15 cellular contexts compared by ENCODE assay signal in genomic region chr14:65186951-65187350, GRCh38.
DNase-seq lines count a peak whose midpoint lies in the region; ATAC-seq and TF ChIP-seq lines count a peak whose summit lies in the region.
"Had no signal": no experiment of that assay in that cellular context is flagged by ENCODE, and none has a peak within 500 bp of the region (broad histone marks: within the 10 kb centered on the region; RNA-seq: fewer than 3 reads in every experiment).

No MANE protein-coding gene starts in this region.

- H4K8ac ChIP-seq in mesendoderm (ENCODE audit: low read depth, low read length), result no peak overlapping the region

- H3K27me3 ChIP-seq in DND-41 (ENCODE audit: insufficient read depth, low read length, poor library complexity) (no peaks in the 10 kb centered on the region), HUES64 (ENCODE audit: insufficient read depth, low read length) (peaks cover 11% of the 10 kb centered on the region), mesendoderm (ENCODE audit: insufficient read depth, low read length, poor library complexity) (no peaks in the 10 kb centered on the region), GM23248 (replicated peaks; ENCODE audit: insufficient read depth) (no peaks in the 10 kb centered on the region)

- DNase-seq in DND-41 (no peak), WTC11 (ENCODE audit: low spot score) (no peak), mesendoderm (no peak), GM23248 (no peak), T-cell (no peak)
- DNase-seq: GF-D8, PC-3, RPMI8226, SHP77 treated with DMSO at 0.1 percent for 48 hours, T-helper 1 cell had no signal

- H3K4me3 Mint-ChIP-seq in WTC11, result no peak overlapping the region
- H3K4me3 Mint-ChIP-seq in stimulated activated memory B cell treated with anti-CD40 and anti-IgM and Interleukin-4, amounts not matched to agents 10 μg/mL and 1 μg/mL and 100 μg/mL, for 72 hours, result no peak overlapping the region
- no peak overlapping the region for H3K4me3 Mint-ChIP-seq in T-cell
- H3K4me3 Mint-ChIP-seq: CD14-positive monocyte had no signal

- peak overlapping the region; percentile 22 for H3K27ac Mint-ChIP-seq in WTC11
- peak overlapping the region; percentile 22 for H3K27ac Mint-ChIP-seq in stimulated activated memory B cell treated with anti-CD40 and anti-IgM and Interleukin-4, amounts not matched to agents 10 μg/mL and 1 μg/mL and 100 μg/mL, for 72 hours
- no peak overlapping the region for H3K27ac Mint-ChIP-seq in T-cell
- H3K27ac Mint-ChIP-seq: CD14-positive monocyte had no signal

- H3K79me2 ChIP-seq in DND-41 (ENCODE audit: insufficient read depth, low read length), result no peaks in the 10 kb centered on the region
- H3K79me2 ChIP-seq in mesendoderm (ENCODE audit: control insufficient read depth, insufficient read depth, low read length), result no peaks in the 10 kb centered on the region
- no peaks in the 10 kb centered on the region for H3K79me2 ChIP-seq in GM23248 (ENCODE audit: insufficient read depth)

- H3K79me1 ChIP-seq in mesendoderm (ENCODE audit: low read length), result no peaks in the 10 kb centered on the region

- H4K20me1 ChIP-seq in DND-41 (ENCODE audit: insufficient read depth, low read length), result no peaks in the 10 kb centered on the region
- H4K20me1 ChIP-seq in GM23248 (ENCODE audit: insufficient read depth), result no peaks in the 10 kb centered on the region

- no peak overlapping the region for H2BK120ac ChIP-seq in mesendoderm (ENCODE audit: low read depth, low read length)

- POLR2A ChIA-PET in WTC11 (lab: Charles Lee) (no interaction called here), T-cell (lab: Charles Lee) (no interaction called here)

- CTCF ChIA-PET in WTC11 (lab: Charles Lee), result interaction anchor here (0.6 to 1.6 kb wide), 5 partner anchors 13 to 227 kb away, joined by 3 to 4 read pairs (median 3); partner anchors contain the start of gene FNTB
- CTCF ChIA-PET in T-cell (lab: Charles Lee), result no interaction called here

- ATAC-seq in DND-41 (ENCODE audit: insufficient read depth, low read depth) (no peak), WTC11 (peak; percentile 6; the same call in 1 of the 2 replicates), T-cell (replicated peaks in 1 of 4) (no peak)
- no peak for ATAC-seq in stimulated activated memory B cell treated with anti-CD40 and anti-IgM and Interleukin-4, amounts not matched to agents 10 μg/mL and 1 μg/mL and 100 μg/mL, for 72 hours
- ATAC-seq: PC-3, SK-N-SH treated with all-trans-retinoic acid at 6 μM for 48 hours had no signal

- H2BK5ac ChIP-seq in mesendoderm (ENCODE audit: low read length), result no peak overlapping the region

- no peak overlapping the region for H3K4me2 ChIP-seq in DND-41 (ENCODE audit: insufficient read depth, low read length)
- no peak overlapping the region for H3K4me2 ChIP-seq in mesendoderm (ENCODE audit: low read length)
- no peak overlapping the region for H3K4me2 ChIP-seq in GM23248 (ENCODE audit: unreplicated experiment)
- H3K4me2 ChIP-seq: KMS-11 had no signal

- H2BK15ac ChIP-seq in mesendoderm (replicated peaks; ENCODE audit: low read depth), result no peak overlapping the region

- H3K9me3 Mint-ChIP-seq in WTC11 (peaks cover 12% of the 10 kb centered on the region), T-cell (peaks cover 8 to 12% (median 10%) of the 10 kb centered on the region in 3 donors)
- H3K9me3 Mint-ChIP-seq in stimulated activated memory B cell treated with anti-CD40 and anti-IgM and Interleukin-4, amounts not matched to agents 10 μg/mL and 1 μg/mL and 100 μg/mL, for 72 hours, result peaks cover 7% of the 10 kb centered on the region

- H4K5ac ChIP-seq in mesendoderm (ENCODE audit: low read length), result no peak overlapping the region

- H2AFZ ChIP-seq in DND-41 (ENCODE audit: low read depth, low read length), result 0 out of 2 replicates have a peak overlapping the region, but pooled peaks have one; percentile 25
- H2AFZ ChIP-seq in GM23248, result no peak overlapping the region

- H3K36me3 ChIP-seq in DND-41 (ENCODE audit: insufficient read depth, low read length) (no peaks in the 10 kb centered on the region), HUES64 (ENCODE audit: insufficient read depth, low read length) (no peaks in the 10 kb centered on the region), mesendoderm (ENCODE audit: control insufficient read depth, insufficient read depth, low read length) (no peaks in the 10 kb centered on the region), GM23248 (ENCODE audit: low read depth) (no peaks in the 10 kb centered on the region)

- no peaks in the 10 kb centered on the region for H3F3A ChIP-seq in GM23248 (ENCODE audit: insufficient read depth)

- no peak overlapping the region for H3K23ac ChIP-seq in mesendoderm (ENCODE audit: low read length)

- H3K4me3 ChIP-seq in DND-41 (ENCODE audit: low read depth in 1 of 2, low read length in 2 of 2) (no peak overlapping the region), HUES64 (ENCODE audit: low read length) (no peak overlapping the region; the same call in 1 of the 2 replicates), mesendoderm (ENCODE audit: low read length) (no peak overlapping the region), GM23248 (no peak overlapping the region)

- no peak overlapping the region for H3K9ac ChIP-seq in DND-41 (ENCODE audit: low read depth, low read length)
- H3K9ac ChIP-seq in HUES64 (ENCODE audit: low read depth, low read length), result no peak overlapping the region
- H3K9ac ChIP-seq in mesendoderm (ENCODE audit: low read length), result no peak overlapping the region
- H3K9ac ChIP-seq in GM23248, result no peak overlapping the region
- H3K9ac ChIP-seq: KMS-11 had no signal

- H3K9me3 ChIP-seq in DND-41 (ENCODE audit: insufficient read depth, low read length, severe bottlenecking), result peaks cover 5% of the 10 kb centered on the region
- peaks cover 2% of the 10 kb centered on the region; the same call in 1 of the 2 replicates for H3K9me3 ChIP-seq in HUES64 (ENCODE audit: insufficient read depth, low read depth, low read length)
- no peaks in the 10 kb centered on the region for H3K9me3 ChIP-seq in GM23248 (ENCODE audit: low read depth)

- no peaks in the 10 kb centered on the region for H3K4me1 ChIP-seq in DND-41 (ENCODE audit: insufficient read depth, low read length)
- H3K4me1 ChIP-seq in HUES64 (ENCODE audit: insufficient read depth, low read length), result peaks cover 40% of the 10 kb centered on the region
- peaks cover 6% of the 10 kb centered on the region for H3K4me1 ChIP-seq in mesendoderm (ENCODE audit: control insufficient read depth, low read depth, low read length)
- peaks cover 12% of the 10 kb centered on the region for H3K4me1 ChIP-seq in GM23248 (ENCODE audit: insufficient read depth)

- WGBS in HUES64, result 62% methylated on average over 3 of the region's 3 CpGs
- no CpG with 5 or more reads among the region's 3 CpGs for WGBS in mesendoderm (ENCODE audit: extremely low coverage, insufficient coverage, low lambda C conversion rate)
- WGBS in GM23248 (ENCODE audit: low coverage in 1 of 2, low lambda C conversion rate in 2 of 2, missing lambda C conversion rate in 2 of 2), 2 experiments, result 82 to 88% methylated on average over 3 of the region's 3 CpGs

- no peak overlapping the region for H3K27ac ChIP-seq in DND-41 (ENCODE audit: low read length)
- H3K27ac ChIP-seq in HUES64 (ENCODE audit: low read depth, low read length), result peak overlapping the region; percentile 44; the same call in 1 of the 2 replicates
- no peak overlapping the region for H3K27ac ChIP-seq in mesendoderm (ENCODE audit: low read depth, low read length)
- no peak overlapping the region for H3K27ac ChIP-seq in GM23248
- H3K27ac ChIP-seq: KMS-11 had no signal

- TF ChIP-seq CTCF in DND-41 (IDR thresholded peaks at IDR 0.05; ENCODE audit: borderline replicate concordance, extremely low read depth, low read length, poor library complexity, severe bottlenecking) (no peak), WTC11 (IDR thresholded peaks at IDR 0.05) (no peak)

- in situ Hi-C loops in GM23248 (cut with MboI), result no loop called here

- H3K4me1 Mint-ChIP-seq in WTC11 (peaks cover 42% of the 10 kb centered on the region), T-cell (peaks cover 0 to 2% (median 0%) of the 10 kb centered on the region in 3 donors)
- peaks cover 18% of the 10 kb centered on the region for H3K4me1 Mint-ChIP-seq in stimulated activated memory B cell treated with anti-CD40 and anti-IgM and Interleukin-4, amounts not matched to agents 10 μg/mL and 1 μg/mL and 100 μg/mL, for 72 hours
- H3K4me1 Mint-ChIP-seq: CD14-positive monocyte had no signal

- H2AK5ac ChIP-seq in mesendoderm (ENCODE audit: low read length), result no peak overlapping the region

- no peak overlapping the region for H3K4ac ChIP-seq in mesendoderm (ENCODE audit: low read depth, low read length)

- no peak overlapping the region for H3K18ac ChIP-seq in mesendoderm (ENCODE audit: low read length)

- no peak overlapping the region for H3K56ac ChIP-seq in mesendoderm (ENCODE audit: low read length)

- peaks cover 11% of the 10 kb centered on the region for H3K36me3 Mint-ChIP-seq in WTC11
- H3K36me3 Mint-ChIP-seq in stimulated activated memory B cell treated with anti-CD40 and anti-IgM and Interleukin-4, amounts not matched to agents 10 μg/mL and 1 μg/mL and 100 μg/mL, for 72 hours, result peaks cover 6% of the 10 kb centered on the region
- no peaks in the 10 kb centered on the region for H3K36me3 Mint-ChIP-seq in T-cell
- H3K36me3 Mint-ChIP-seq: CD14-positive monocyte had no signal

- peaks cover 25% of the 10 kb centered on the region for H3K27me3 Mint-ChIP-seq in WTC11 (ENCODE audit: low read depth)
- H3K27me3 Mint-ChIP-seq in stimulated activated memory B cell treated with anti-CD40 and anti-IgM and Interleukin-4, amounts not matched to agents 10 μg/mL and 1 μg/mL and 100 μg/mL, for 72 hours, result no peaks in the 10 kb centered on the region
- peaks cover 0 to 3% of the 10 kb centered on the region in 2 donors for H3K27me3 Mint-ChIP-seq in T-cell

- no peaks in the 10 kb centered on the region for H3K9me2 ChIP-seq in GM23248 (ENCODE audit: insufficient read depth)

TF ChIP-seq in WTC11, 78 proteins besides CTCF, POLR2A, EP300 and RAD21 (continues in another document):
- TF ChIP-seq CBFB (CRISPR knock-in tag; IDR thresholded peaks at IDR 0.05; ENCODE audit: low read depth) (no peak), GTF2I (CRISPR knock-in tag; conservative IDR thresholded peaks at IDR 0.05) (no peak), SOX15 (CRISPR knock-in tag; IDR thresholded peaks at IDR 0.05) (no peak), ZBTB21 (CRISPR knock-in tag; IDR thresholded peaks at IDR 0.05; ENCODE audit: borderline replicate concordance) (no peak)
- TF ChIP-seq, protein P1, sequence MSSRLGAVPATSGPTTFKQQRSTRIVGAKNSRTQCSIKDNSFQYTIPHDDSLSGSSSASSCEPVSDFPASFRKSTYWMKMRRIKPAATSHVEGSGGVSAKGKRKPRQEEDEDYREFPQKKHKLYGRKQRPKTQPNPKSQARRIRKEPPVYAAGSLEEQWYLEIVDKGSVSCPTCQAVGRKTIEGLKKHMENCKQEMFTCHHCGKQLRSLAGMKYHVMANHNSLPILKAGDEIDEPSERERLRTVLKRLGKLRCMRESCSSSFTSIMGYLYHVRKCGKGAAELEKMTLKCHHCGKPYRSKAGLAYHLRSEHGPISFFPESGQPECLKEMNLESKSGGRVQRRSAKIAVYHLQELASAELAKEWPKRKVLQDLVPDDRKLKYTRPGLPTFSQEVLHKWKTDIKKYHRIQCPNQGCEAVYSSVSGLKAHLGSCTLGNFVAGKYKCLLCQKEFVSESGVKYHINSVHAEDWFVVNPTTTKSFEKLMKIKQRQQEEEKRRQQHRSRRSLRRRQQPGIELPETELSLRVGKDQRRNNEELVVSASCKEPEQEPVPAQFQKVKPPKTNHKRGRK (CRISPR knock-in tag; IDR thresholded peaks at IDR 0.05; ENCODE audit: borderline replicate concordance), result no peak

Comparison
In these comparisons a context has a peak if more than half of its experiments do, and no peak if none do; other contexts are left out.
1. H3K27ac Mint-ChIP-seq: peak in WTC11 (single experiment) and stimulated activated memory B cell treated with anti-CD40 and anti-IgM and Interleukin-4, amounts not matched to agents 10 μg/mL and 1 μg/mL and 100 μg/mL, for 72 hours (single experiment); none in T-cell (0 of 2).